In genomic region chr1:217029311-217030157, GRCh38 we compare ENCODE assay signal across 10 cellular contexts.
DNase-seq lines count a peak whose midpoint lies in the region; ATAC-seq, FAIRE-seq and TF ChIP-seq lines count a peak whose summit lies in the region.
"Had no signal": no experiment of that assay in that cellular context is flagged by ENCODE, and none has a peak within 500 bp of the region (broad histone marks: within the 10 kb centered on the region; RNA-seq: fewer than 3 reads in every experiment).

No MANE protein-coding gene starts in this region.

- 47% methylated on average over 12 of the region's 12 CpGs for WGBS in suprapubic skin

- TF ChIP-seq POLR2A in H54 (IDR thresholded peaks at IDR 0.05; ENCODE audit: low read depth, low read length) (no peak), suprapubic skin (IDR thresholded peaks at IDR 0.05) (no peak)

- intact Hi-C loops in kidney (cut with DNase I): no loop called here

- H3K36me3 ChIP-seq in kidney (ENCODE audit: control insufficient read depth in 1 of 2, insufficient read depth in 2 of 2, low read length in 2 of 2) (no peaks in the 10 kb centered on the region), suprapubic skin (no peaks in the 10 kb centered on the region)

- no peak for TF ChIP-seq CTCF in astrocyte of the cerebellum (IDR thresholded peaks at IDR 0.05; ENCODE audit: low read depth, low read length, missing control alignments)
- no peak for TF ChIP-seq CTCF in kidney (IDR thresholded peaks at IDR 0.05; ENCODE audit: borderline replicate concordance, extremely low read depth, insufficient read depth)
- no peak for TF ChIP-seq CTCF in suprapubic skin (IDR thresholded peaks at IDR 0.05)

- ATAC-seq in HG02610 (IDR thresholded peaks at IDR 0.05; ENCODE audit: unreplicated experiment) (no peak), HG03196 (IDR thresholded peaks at IDR 0.05; ENCODE audit: unreplicated experiment) (no peak)
- ATAC-seq: activated T-cell treated with anti-CD3 and anti-CD28 coated beads, Interleukin-2, amount 50 U/mL, for 4 hours had no signal

- in situ Hi-C loops in astrocyte of the cerebellum (cut with HindIII; ENCODE audit: low sequenced_read_pairs): no loop called here

- no peak for TF ChIP-seq EP300 in suprapubic skin (IDR thresholded peaks at IDR 0.05)

- no peak overlapping the region for H3K4me3 ChIP-seq in astrocyte of the cerebellum (ENCODE audit: low read depth, low read length)
- H3K4me3 ChIP-seq in kidney (ENCODE audit: low read length in 2 of 2): no peak overlapping the region
- no peak overlapping the region for H3K4me3 ChIP-seq in suprapubic skin

- no peaks in the 10 kb centered on the region for H3K9me3 ChIP-seq in kidney (ENCODE audit: control insufficient read depth in 1 of 2, low read length in 2 of 2)
- H3K9me3 ChIP-seq in suprapubic skin: no peaks in the 10 kb centered on the region

- H3K27me3 ChIP-seq in suprapubic skin: no peaks in the 10 kb centered on the region

- DNase-seq in H54 (ENCODE audit: insufficient read length, low spot score) (peak; percentile 6), astrocyte of the cerebellum (ENCODE audit: low read depth) (peak; percentile 83), kidney (no peak), suprapubic skin (ENCODE audit: low spot score in 2 of 2) (no peak), COLO829 (ENCODE audit: low spot score) (no peak), foreskin melanocyte (no peak)
- DNase-seq: activated T-cell treated with anti-CD3 and anti-CD28 coated beads, Interleukin-2, amount 50 U/mL, for 4 hours; Karpas-422 had no signal

- FAIRE-seq in H54 (lab: Jason Lieb, UNC) (peak; percentile 70), kidney (lab: Jason Lieb, UNC) (peak; percentile 93)

- peaks cover 20 to 54% of the 10 kb centered on the region in 2 donors for H3K4me1 ChIP-seq in kidney (ENCODE audit: control insufficient read depth in 1 of 2, insufficient read depth in 1 of 2, low read depth in 1 of 2, low read length in 2 of 2)
- peaks cover 13% of the 10 kb centered on the region for H3K4me1 ChIP-seq in suprapubic skin

- H3K9ac ChIP-seq in kidney (ENCODE audit: low read length in 2 of 2): peak overlapping the region in 1 of 2 donors; percentile 41

- peak overlapping the region; percentile 85 to 89 for H3K27ac ChIP-seq in kidney (ENCODE audit: low read depth in 2 of 2, low read length in 2 of 2)
- H3K27ac ChIP-seq in suprapubic skin: peak overlapping the region; percentile 69

Comparison
In these comparisons a context has a peak if more than half of its experiments do, and no peak if none do; other contexts are left out.
1. DNase-seq: peak in H54 (single experiment) and astrocyte of the cerebellum (single experiment); none in kidney (single experiment), suprapubic skin (0 of 2), COLO829 (single experiment) and foreskin melanocyte (single experiment).